In the genomic region with DNA sequence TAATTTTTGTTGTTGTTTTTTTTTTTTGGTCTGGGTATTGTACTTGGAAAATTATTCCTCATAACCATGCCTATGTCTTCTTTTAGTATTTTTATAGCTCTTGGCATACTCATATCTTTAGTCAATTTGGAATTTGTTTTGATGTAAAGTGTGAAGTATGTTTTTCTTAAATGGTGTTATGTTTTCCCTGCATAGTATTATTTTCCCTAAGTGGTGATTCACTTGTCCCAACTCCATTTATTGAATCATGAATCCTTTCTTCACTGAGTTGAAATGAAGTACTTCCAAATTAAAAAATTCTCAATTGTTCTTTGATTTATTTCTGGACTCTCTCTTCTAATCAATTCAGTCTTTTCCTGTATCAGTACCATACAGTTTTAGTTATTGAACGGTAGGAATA, we compare ENCODE assay signal across 27 cellular contexts. TPM values are rescaled to one million over a fixed set of nuclear protein-coding genes. Genes with fewer than 3 reads are reported as not detected.
DNase-seq lines count a peak whose midpoint lies in the region; FAIRE-seq and TF ChIP-seq lines count a peak whose summit lies in the region.
"Had no signal": no experiment of that assay in that cellular context is flagged by ENCODE, and none has a peak within 500 bp of the region (broad histone marks: within the 10 kb centered on the region; RNA-seq: fewer than 3 reads in every experiment).

No MANE protein-coding gene starts in this region.

- CTCF ChIA-PET in RWPE1 (lab: Yijun Ruan, JAX) = no interaction called here

- peaks cover 44% of the 10 kb centered on the region for H3K36me3 ChIP-seq in SK-N-MC (ENCODE audit: insufficient read depth, low read length)
- peaks cover 5% of the 10 kb centered on the region for H3K36me3 ChIP-seq in neutrophil

- H3K4me1 ChIP-seq in neutrophil (ENCODE audit: control insufficient read depth in 1 of 2, insufficient read depth in 1 of 2, low read depth in 1 of 2, low read length in 1 of 2) = peaks cover 23 to 30% of the 10 kb centered on the region in 2 experiments
- H3K4me1 ChIP-seq: A549, Caco-2 had no signal

- TF ChIP-seq CTCF in CD14-positive monocyte (IDR thresholded peaks at IDR 0.05) = no peak
- TF ChIP-seq CTCF in neutrophil (IDR thresholded peaks at IDR 0.05) = no peak
- TF ChIP-seq CTCF in RWPE1 (conservative IDR thresholded peaks at IDR 0.05; ENCODE audit: low read depth) = no peak

- H3K27me3 ChIP-seq in neutrophil = no peaks in the 10 kb centered on the region

- H3K27ac ChIP-seq in SK-N-MC (peak overlapping the region; percentile 88; the same call in 1 of the 2 replicates), neutrophil (peak overlapping the region; percentile 74), RWPE1 (no peak overlapping the region)
- H3K27ac ChIP-seq: A549, KMS-11 had no signal

- no peak for FAIRE-seq in HTR-8/SVneo (lab: Jason Lieb, UNC)
- FAIRE-seq: A549, GM12891 had no signal

- POLR2A ChIA-PET in RWPE1 (lab: Yijun Ruan, JAX; ENCODE audit: low non-redundant PET) = no interaction called here

- peaks cover 10% of the 10 kb centered on the region; the same call in 1 of the 2 replicates for H3K9me3 ChIP-seq in SK-N-MC (ENCODE audit: low read depth, low read length)
- H3K9me3 ChIP-seq in neutrophil = no peaks in the 10 kb centered on the region
- H3K9me3 ChIP-seq: Caco-2, HAP-1 had no signal

- H3K4me3 ChIP-seq in SK-N-MC (no peak overlapping the region), neutrophil (ENCODE audit: low read depth in 1 of 2, low read length in 1 of 2) (no peak overlapping the region)
- H3K4me3 ChIP-seq: A549, HAP-1 had no signal

- H3K27ac Mint-ChIP-seq in CD14-positive monocyte = peak overlapping the region; percentile 78 to 93 (median 91)
- H3K27ac Mint-ChIP-seq: CD8-positive, alpha-beta T cell; HFFc6; IgD-negative memory B cell had no signal

- H3K9ac ChIP-seq in SK-N-MC (ENCODE audit: insufficient read length) = no peak overlapping the region
- H3K9ac ChIP-seq: KMS-11 had no signal

- peaks cover 36% of the 10 kb centered on the region for H3K4me1 Mint-ChIP-seq in CD14-positive monocyte

- peaks cover 4 to 10% (median 8%) of the 10 kb centered on the region in 7 donors for H3K9me3 Mint-ChIP-seq in CD14-positive monocyte

- no peaks in the 10 kb centered on the region for H3K27me3 Mint-ChIP-seq in CD14-positive monocyte (ENCODE audit: low read depth in 3 of 3)
- H3K27me3 Mint-ChIP-seq: IgD-negative memory B cell had no signal

- no peak for DNase-seq in CD14-positive monocyte (ENCODE audit: low spot score)
- no peak for DNase-seq in SK-N-MC (ENCODE audit: low read depth, low spot score)
- DNase-seq in dermis blood vessel endothelial cell = peak; percentile 64
- no peak for DNase-seq in RWPE1 (ENCODE audit: low spot score)
- DNase-seq in DMS 273 treated with DMSO at 0.1 percent for 48 hours (lab: John Stamatoyannopoulos, UW) = no peak
- no peak for DNase-seq in HTR-8/SVneo (ENCODE audit: insufficient read length, low spot score)
- DNase-seq in stimulated activated naive CD4-positive, alpha-beta T cell treated with Interleukin-2 at 50 U/mL for 16 hours (lab: John Stamatoyannopoulos, UW) = no peak
- DNase-seq: C1 segment of cervical spinal cord; Caco-2; CD8-positive, alpha-beta T cell; DMS79; GOT3; HFFc6; MM.1S; NCI-H2029; NCI-H446; NCI-H524 treated with DMSO at 0.1 percent for 48 hours; NCI-H774; NK-92 treated with Interleukin-12 subunit alpha and Interleukin-12 subunit beta, amount 100 ng/mL, for 24 hours; PC-3; Right ventricle myocardium superior had no signal

- peak overlapping the region in 1 of 2 donors; percentile 21 for H3K4me3 Mint-ChIP-seq in CD14-positive monocyte
- H3K4me3 Mint-ChIP-seq: CD8-positive, alpha-beta T cell; HFFc6; IgD-negative memory B cell had no signal

- intact Hi-C loops in CD14-positive monocyte (cut with micrococcal nuclease) = no loop called here

- peaks cover 56 to 57% of the 10 kb centered on the region in 2 donors for H3K36me3 Mint-ChIP-seq in CD14-positive monocyte

RNA-seq across cellular contexts. Expression of a gene that starts 46.5 kb away (rescaled TPM):
- polyA plus RNA-seq in CD14-positive monocyte = 10 to 100 TPM; 22.3 to 27.2 TPM
- total RNA-seq in dermis blood vessel endothelial cell = 53.4 and 65.0 TPM in 2 replicates

RNA-seq across cellular contexts. Expression of a gene that starts 46.8 kb away (rescaled TPM):
- polyA plus RNA-seq in CD14-positive monocyte = 10 to 100 TPM; 45.9 to 50.5 TPM
- total RNA-seq in dermis blood vessel endothelial cell = 34.5 and 81.9 TPM in 2 replicates

RNA-seq across cellular contexts. Expression of a gene that starts 53.0 kb away (rescaled TPM):
- polyA plus RNA-seq in CD14-positive monocyte = not detected
- 0.68 and 1.1 TPM in 2 replicates for total RNA-seq in dermis blood vessel endothelial cell
- total RNA-seq: CD8-positive, alpha-beta T cell; Right ventricle myocardium superior had no signal
